In the genomic region with DNA sequence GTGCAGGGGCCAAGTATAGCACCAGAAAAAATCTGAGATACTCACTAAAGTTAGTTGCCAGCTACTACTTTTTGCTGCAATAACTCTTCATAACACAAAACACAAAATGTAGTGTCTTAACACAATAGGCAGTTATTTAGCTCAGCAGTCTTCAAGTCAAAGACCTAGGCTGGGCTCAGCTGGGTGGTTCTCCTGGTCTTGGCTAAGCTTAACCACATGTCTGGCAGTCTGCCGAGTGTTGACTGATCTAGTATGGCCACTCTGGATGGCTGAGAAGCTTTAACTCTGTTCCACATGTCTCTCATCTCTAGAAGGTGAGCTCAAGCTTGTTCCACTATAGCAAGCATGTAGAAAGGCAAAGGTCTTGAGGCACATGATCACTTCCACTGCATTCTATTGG, we compare ENCODE assay signal across 28 cellular contexts.
"Had no signal": no experiment of that assay in that cellular context is flagged by ENCODE, and none has a peak within 500 bp of the region (broad histone marks: within the 10 kb centered on the region; RNA-seq: fewer than 3 reads in every experiment).

No MANE protein-coding gene starts in this region.

- H3K4me1 ChIP-seq: colonic mucosa, esophagus squamous epithelium, gastroesophageal sphincter, heart right ventricle had no signal

- H3K9me3 ChIP-seq: colonic mucosa had no signal

- H3K27me3 ChIP-seq: brain microvascular endothelial cell, colonic mucosa, esophagus squamous epithelium, gastroesophageal sphincter, heart right ventricle had no signal

- FAIRE-seq: astrocyte, endometrium, endothelial cell of umbilical vein had no signal

- DNase-seq: activated B cell treated with CpG ODN at 0.5 μM for 24 hours; activated CD4-positive, alpha-beta T cell treated with anti-CD3 and anti-CD28 coated beads for 48 hours; activated CD4-positive, alpha-beta T cell treated with anti-CD3 and anti-CD28 coated beads, Interleukin-2, amount 50 U/mL, for 1 hour; activated CD4-positive, alpha-beta T cell treated with anti-CD3 and anti-CD28 coated beads, Interleukin-2, amount 50 U/mL, for 48 hours; activated CD8-positive, alpha-beta memory T cell treated with anti-CD3 and anti-CD28 coated beads for 24 hours; activated CD8-positive, alpha-beta T cell treated with anti-CD3 and anti-CD28 coated beads for 36 hours; activated effector memory CD4-positive, alpha-beta T cell treated with Interleukin-2 at 50 U/mL for 16 hours; activated gamma-delta T cell treated with Interleukin-2 at 50 U/mL for 16 hours; activated naive CD4-positive, alpha-beta T cell treated with anti-CD3 and anti-CD28 coated beads, Interleukin-2, amount 50 U/mL, for 16 hours; activated naive CD4-positive, alpha-beta T cell treated with Interleukin-2 at 50 U/mL for 16 hours; activated T-cell treated with anti-CD3 and anti-CD28 coated beads, Interleukin-2, amount 50 U/mL, for 4 hours; amniotic stem cell; anterior cingulate cortex; brain microvascular endothelial cell; caudate nucleus; colonic mucosa; effector CD8-positive, alpha-beta T cell; esophagus squamous epithelium; foreskin melanocyte; heart right ventricle; T-helper 17 cell; T1000; WERI-Rb-1 had no signal

- H3K27ac ChIP-seq: brain microvascular endothelial cell, colonic mucosa, epithelial cell of prostate, esophagus squamous epithelium, gastroesophageal sphincter, heart right ventricle, WERI-Rb-1 had no signal

- H3K36me3 ChIP-seq: brain microvascular endothelial cell, colonic mucosa, esophagus squamous epithelium, gastroesophageal sphincter, heart right ventricle, WERI-Rb-1 had no signal

- H3K4me3 ChIP-seq: colonic mucosa, esophagus squamous epithelium, gastroesophageal sphincter, heart right ventricle had no signal
